8 cellular contexts compared by ENCODE assay signal in the genomic region with DNA sequence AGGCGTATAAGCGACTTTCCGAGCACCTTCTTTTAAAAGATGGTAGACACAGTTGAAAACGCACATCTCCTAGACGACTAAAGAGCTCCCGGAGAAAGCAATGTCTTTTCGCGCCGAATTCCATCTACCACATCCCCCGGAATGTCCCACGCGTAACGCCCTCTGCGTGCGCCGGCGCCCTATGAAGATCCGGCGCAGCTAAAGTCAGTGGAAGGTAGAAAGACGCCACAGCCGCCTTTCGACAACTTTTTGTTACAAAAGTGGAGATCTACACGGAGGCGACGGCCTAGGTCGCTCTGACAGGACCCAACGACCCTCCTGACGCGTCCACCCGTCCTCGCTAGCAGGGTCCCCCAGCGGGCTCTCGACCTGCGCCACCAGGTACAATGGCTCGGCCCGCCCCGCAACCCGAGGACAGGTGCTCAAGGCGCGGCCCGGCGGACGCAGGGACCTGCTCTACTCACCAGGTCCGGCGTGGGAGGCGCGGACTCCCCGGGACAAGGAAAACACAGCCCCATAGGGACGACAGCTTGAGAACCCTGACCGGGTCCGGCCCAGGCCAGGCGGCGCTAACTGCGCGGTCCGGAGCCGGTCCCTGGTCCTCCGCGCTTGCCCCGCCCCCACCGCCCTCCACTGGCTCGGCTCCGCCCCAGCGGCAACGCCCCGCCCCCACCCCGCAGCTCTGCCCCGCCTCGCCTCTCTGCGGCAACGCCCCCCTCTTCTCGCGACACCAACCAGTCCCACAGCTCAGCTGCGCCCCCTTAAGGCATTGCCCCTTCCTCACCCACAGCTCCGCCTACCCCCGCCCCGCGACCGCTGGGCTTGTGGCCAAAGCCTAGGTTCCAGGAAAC. TPM values are rescaled to one million over a fixed set of nuclear protein-coding genes. Genes with fewer than 3 reads are reported as not detected.
DNase-seq lines count a peak whose midpoint lies in the region; ATAC-seq and TF ChIP-seq lines count a peak whose summit lies in the region.

A gene with protein sequence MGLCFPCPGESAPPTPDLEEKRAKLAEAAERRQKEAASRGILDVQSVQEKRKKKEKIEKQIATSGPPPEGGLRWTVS (minus strand): TSS at position 571 of the 851 bp plus-strand sequence. CDS start 53 bp downstream, at position 518.

- intact Hi-C loops in adrenal gland (cut with DNase I) (no loop called here), heart left ventricle (cut with DNase I) (loop anchor here in 4 of 10 donors (1.0 to 10.0 kb wide), 4 partner anchors 21 to 205 kb away; a partner anchor contains a TSS)

- H3K4me1 Mint-ChIP-seq in T-cell (peaks cover 16 to 25% (median 18%) of the 10 kb centered on the region in 3 donors), type B pancreatic cell (ENCODE audit: unreplicated experiment) (peaks cover 7% of the 10 kb centered on the region)

- peak within 1 kb of the TSS; percentile 53 to 99 (median 80) for H3K4me3 ChIP-seq in adrenal gland
- H3K4me3 ChIP-seq in heart left ventricle = peak within 1 kb of the TSS; percentile 73 to 96 (median 88)

- WGBS in adrenal gland, 4 donors = 0 to 1% (median 0%) methylated on average over 23 to 79 of the region's 79 CpGs
- 1% methylated on average over 43 to 79 of the region's 79 CpGs for WGBS in heart left ventricle, 4 donors

- H3K36me3 ChIP-seq in adrenal gland (replicated peaks in 1 of 2) (peaks cover 0 to 12% of the 10 kb centered on the region in 2 donors), heart left ventricle (peaks cover 0 to 28% (median 16%) of the 10 kb centered on the region in 9 donors)

- peak within 1 kb of the TSS in 4 of 5 donors; percentile 69 to 92 (median 78) for H3K27ac ChIP-seq in adrenal gland
- peak within 1 kb of the TSS; percentile 51 to 92 (median 86) for H3K27ac ChIP-seq in heart left ventricle

- H3K36me3 Mint-ChIP-seq in T-cell (peaks cover 15% of the 10 kb centered on the region), type B pancreatic cell (peaks cover 4% of the 10 kb centered on the region)

- H3K9me3 ChIP-seq in adrenal gland (replicated peaks in 1 of 3) (no peaks in the 10 kb centered on the region), heart left ventricle (no peaks in the 10 kb centered on the region)

- TF ChIP-seq CTCF in GM12873 (IDR thresholded peaks at IDR 0.05; ENCODE audit: insufficient read depth, low read depth, low read length, missing control alignments) (peak; percentile 85), adrenal gland (IDR thresholded peaks at IDR 0.05) (peak in 5 of 6 experiments; percentile 37 to 61 (median 49)), heart left ventricle (IDR thresholded peaks at IDR 0.05) (peak; percentile 44 to 80 (median 67)), type B pancreatic cell (conservative IDR thresholded peaks at IDR 0.05) (peak; percentile 67)

- ATAC-seq in HG02623 (IDR thresholded peaks at IDR 0.05; ENCODE audit: unreplicated experiment) = peak; percentile 91
- ATAC-seq in T-cell (replicated peaks in 1 of 4) = peak; percentile 87 to 95 (median 92)
- ATAC-seq in heart left ventricle = peak; percentile 95 to 100 (median 98)

- POLR2A ChIA-PET in T-cell (lab: Charles Lee) = interaction anchor here (0.5 to 1.3 kb wide), 8 partner anchors 13 to 248 kb away, joined by 3 to 8 read pairs (median 4); no protein-coding TSS in a partner anchor

- H3K4me3 Mint-ChIP-seq in T-cell = peak within 1 kb of the TSS; percentile 90 to 92 (median 92)
- H3K4me3 Mint-ChIP-seq in type B pancreatic cell = peak within 1 kb of the TSS; percentile 95

- peak; percentile 97 for DNase-seq in NCI-H128 (lab: John Stamatoyannopoulos, UW; ENCODE audit: unreplicated experiment)
- peak; percentile 76 to 95 (median 90) for DNase-seq in T-cell
- DNase-seq in adrenal gland = peak; percentile 95 to 97 (median 96)
- peak; percentile 95 to 97 (median 96) for DNase-seq in heart left ventricle
- peak; percentile 94 for DNase-seq in pons (ENCODE audit: low spot score)
- peak; percentile 97 for DNase-seq in type B pancreatic cell (ENCODE audit: extremely low spot score, unreplicated experiment)

- H3K27me3 ChIP-seq in adrenal gland = no peaks in the 10 kb centered on the region
- no peaks in the 10 kb centered on the region for H3K27me3 ChIP-seq in heart left ventricle

- H3K9me3 Mint-ChIP-seq in T-cell (no peaks in the 10 kb centered on the region), type B pancreatic cell (no peaks in the 10 kb centered on the region)

- CTCF ChIA-PET in T-cell (lab: Charles Lee) = interaction anchor here (0.5 to 2.3 kb wide), 11 partner anchors 9 to 856 kb away, joined by 3 to 12 read pairs (median 4); a partner anchor contains a TSS

- H3K27ac Mint-ChIP-seq in T-cell (peak within 1 kb of the TSS; percentile 84 to 93), type B pancreatic cell (peak within 1 kb of the TSS; percentile 81)

- H3K4me1 ChIP-seq in adrenal gland (replicated peaks in 1 of 2) (peaks cover 0 to 7% of the 10 kb centered on the region in 2 donors), heart left ventricle (peaks cover 0 to 18% (median 8%) of the 10 kb centered on the region in 12 donors)

- H3K27me3 Mint-ChIP-seq in T-cell (no peaks in the 10 kb centered on the region), type B pancreatic cell (no peaks in the 10 kb centered on the region)

- TF ChIP-seq POLR2A in adrenal gland (IDR thresholded peaks at IDR 0.05) (peak; percentile 76 to 81), heart left ventricle (IDR thresholded peaks at IDR 0.05) (peak in 1 of 2 donors; percentile 66)

RNA-seq across cellular contexts. Expression of the gene that starts here (rescaled TPM):
- total RNA-seq in T-cell (10 to 100 TPM; 40.9 to 53.4 (median 48.4) TPM), adrenal gland (10 to 100 TPM in 5 of 8 donors, 1 to 10 TPM in 3; 5.1 to 32.0 (median 14.2) TPM), heart left ventricle (10 to 100 TPM in 7 of 9 donors, 1 to 10 TPM in 2; 7.9 to 33.9 (median 23.4) TPM), type B pancreatic cell (ENCODE audit: low replicate concordance) (26.5 and 30.1 TPM in 2 replicates)
- polyA plus RNA-seq in adrenal gland (10 to 100 TPM; 15.6 to 31.6 (median 21.0) TPM), heart left ventricle (10 to 100 TPM in 1 of 2 donors, 1 to 10 TPM in 1; 9.3 to 17.3 TPM)

Comparison
In these comparisons a context has a peak if more than half of its experiments do, and no peak if none do; other contexts are left out.
1. Peak in every context shown above with its lines: DNase-seq, ATAC-seq, H3K4me3 ChIP-seq and H3K27ac ChIP-seq.